Comparison of ENCODE assay signal across 11 cellular contexts in the genomic region with DNA sequence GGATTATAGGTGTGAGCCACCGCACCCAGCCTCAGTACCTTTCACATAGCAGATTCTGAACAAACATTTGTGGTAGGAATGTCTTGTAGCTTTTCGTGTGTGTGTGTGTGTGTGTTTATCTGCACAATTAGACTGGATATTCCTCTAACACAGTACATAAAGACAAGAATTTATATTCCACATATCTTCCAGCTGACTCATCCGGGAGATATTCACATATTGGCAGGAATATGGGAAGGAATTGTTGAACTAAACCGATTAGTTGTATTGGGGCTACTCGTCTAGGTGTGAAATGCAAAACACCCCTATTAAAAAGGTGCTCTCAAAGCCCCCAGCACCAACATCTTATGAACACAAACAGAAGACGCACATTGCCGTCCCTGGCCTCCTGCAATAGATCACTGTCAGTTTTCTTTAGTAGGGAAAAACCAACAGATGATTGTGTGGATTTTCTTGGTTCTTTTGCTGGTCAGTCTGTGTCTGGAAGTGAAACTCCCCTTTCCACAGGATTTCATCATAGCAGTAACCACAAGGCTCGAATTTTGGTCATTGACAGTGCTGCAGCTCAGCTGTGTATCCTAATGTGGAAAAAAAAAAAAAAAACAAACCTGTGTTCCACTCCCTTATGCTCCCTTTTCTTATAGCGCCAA.
A peak's percentile ranks its signal among the peaks of the same experiment; 100 is the strongest.
DNase-seq lines count a peak whose midpoint lies in the region; TF ChIP-seq lines count a peak whose summit lies in the region.
"Had no signal": no experiment of that assay in that cellular context is flagged by ENCODE, and none has a peak within 500 bp of the region (broad histone marks: within the 10 kb centered on the region; RNA-seq: fewer than 3 reads in every experiment).

No MANE protein-coding gene starts in this region.

- H3K4me3 ChIP-seq in PC-9 (no peak overlapping the region), fibroblast of the aortic adventitia (ENCODE audit: low read depth, low read length) (no peak overlapping the region), sigmoid colon (no peak overlapping the region), A673 (ENCODE audit: low read depth, low read length, poor library complexity, severe bottlenecking) (no peak overlapping the region)
- H3K4me3 ChIP-seq: colonic mucosa had no signal

- TF ChIP-seq POLR2A in sigmoid colon (IDR thresholded peaks at IDR 0.05): no peak

- no peaks in the 10 kb centered on the region for H3K27me3 ChIP-seq in PC-9 (ENCODE audit: insufficient read depth, low read depth)
- no peaks in the 10 kb centered on the region for H3K27me3 ChIP-seq in sigmoid colon
- no peaks in the 10 kb centered on the region for H3K27me3 ChIP-seq in A673 (replicated peaks; ENCODE audit: insufficient read depth, low read depth, low read length, poor library complexity)
- H3K27me3 ChIP-seq: colonic mucosa had no signal

- H3K9me2 ChIP-seq in PC-9 (ENCODE audit: insufficient read depth): no peaks in the 10 kb centered on the region

- H3K27ac ChIP-seq in PC-9: 0 out of 2 replicates have a peak overlapping the region, but pooled peaks have one; percentile 34
- peak overlapping the region in 3 of 4 donors; percentile 9 to 50 (median 18) for H3K27ac ChIP-seq in sigmoid colon
- H3K27ac ChIP-seq in A673 (ENCODE audit: low read depth, low read length, poor library complexity, severe bottlenecking): no peak overlapping the region
- H3K27ac ChIP-seq: colonic mucosa had no signal

- 44 to 62% methylated on average over 9 of the region's 9 CpGs for WGBS in sigmoid colon, 2 donors

- no TSS peak for BruUV-seq in PC-9 (replicated peaks; lab: Mats Ljungman, UMichigan)
- BruUV-seq in A673 (replicated peaks; lab: Mats Ljungman, UMichigan): no TSS peak

- CTCF ChIA-PET in PC-9 (lab: Charles Lee) (interaction anchor here (0.5 kb wide), 1 partner anchor 1222 kb away, joined by 4 read pairs; no protein-coding TSS in a partner anchor), A673 (lab: Charles Lee) (no interaction called here)

- H3K9me3 ChIP-seq in PC-9 (ENCODE audit: insufficient read depth, low read depth) (no peaks in the 10 kb centered on the region), sigmoid colon (no peaks in the 10 kb centered on the region), A673 (ENCODE audit: low read depth, low read length, poor library complexity, severe bottlenecking) (no peaks in the 10 kb centered on the region)
- H3K9me3 ChIP-seq: colonic mucosa had no signal

- no peaks in the 10 kb centered on the region for H3K79me2 ChIP-seq in PC-9 (ENCODE audit: low read depth)

- intact Hi-C loops in PC-9 (cut with micrococcal nuclease; ENCODE audit: unreplicated experiment) (no loop called here), sigmoid colon (cut with DNase I) (no loop called here), A673 (cut with micrococcal nuclease; ENCODE audit: unreplicated experiment) (no loop called here)

- no peaks in the 10 kb centered on the region for H4K20me1 ChIP-seq in PC-9 (ENCODE audit: insufficient read depth)

- H3K36me3 ChIP-seq in PC-9 (ENCODE audit: low read depth): no peaks in the 10 kb centered on the region
- no peaks in the 10 kb centered on the region for H3K36me3 ChIP-seq in sigmoid colon
- H3K36me3 ChIP-seq in A673 (ENCODE audit: insufficient read depth, low read length, poor library complexity, severe bottlenecking): no peaks in the 10 kb centered on the region
- H3K36me3 ChIP-seq: colonic mucosa had no signal

- DNase-seq in H4 (ENCODE audit: low spot score): peak; percentile 73
- DNase-seq in PC-9: peak in 1 of 2 experiments; percentile 9
- DNase-seq in fibroblast of the aortic adventitia (ENCODE audit: low read depth): peak; percentile 81
- DNase-seq in sigmoid colon: no peak
- DNase-seq in A673 (ENCODE audit: low spot score): no peak
- DNase-seq in AML-193 (lab: John Stamatoyannopoulos, UW): no peak
- DNase-seq in NCI-H2227 treated with DMSO at 0.1 percent for 48 hours (lab: John Stamatoyannopoulos, UW): no peak
- DNase-seq in T-helper 1 cell: no peak
- DNase-seq: colonic mucosa, NCI-H1105 treated with DMSO at 0.1 percent for 48 hours, right cardiac atrium had no signal

- no peak overlapping the region for H2AFZ ChIP-seq in PC-9

- no peak overlapping the region for H3K4me2 ChIP-seq in PC-9

- POLR2A ChIA-PET in PC-9 (lab: Charles Lee; ENCODE audit: unreplicated experiment) (interaction anchor here (0.6 kb wide), 2 partner anchors 12 to 210 kb away, joined by 3 to 7 read pairs; no protein-coding TSS in a partner anchor), A673 (lab: Charles Lee; ENCODE audit: low non-redundant PET) (interaction anchor here (0.6 kb wide), 1 partner anchor 198 kb away, joined by 6 read pairs; no protein-coding TSS in a partner anchor)

- no peaks in the 10 kb centered on the region for H3F3A ChIP-seq in PC-9 (ENCODE audit: insufficient read depth, low read depth)

- TF ChIP-seq CTCF in PC-9 (conservative IDR thresholded peaks at IDR 0.05): no peak
- TF ChIP-seq CTCF in fibroblast of the aortic adventitia (IDR thresholded peaks at IDR 0.05; ENCODE audit: insufficient read depth, low read length): no peak
- no peak for TF ChIP-seq CTCF in sigmoid colon (IDR thresholded peaks at IDR 0.05)
- TF ChIP-seq CTCF in A673 (conservative IDR thresholded peaks at IDR 0.05; ENCODE audit: low read depth, low read length): no peak

- no peak for TF ChIP-seq EP300 in sigmoid colon (IDR thresholded peaks at IDR 0.05)

- H3K4me1 ChIP-seq in PC-9 (replicated peaks; ENCODE audit: insufficient read depth): peaks cover 13% of the 10 kb centered on the region
- peaks cover 0 to 22% (median 16%) of the 10 kb centered on the region in 4 donors for H3K4me1 ChIP-seq in sigmoid colon
- H3K4me1 ChIP-seq in A673 (ENCODE audit: insufficient read depth, low read length, poor library complexity, severe bottlenecking): no peaks in the 10 kb centered on the region

Comparison
In these comparisons a context has a peak if more than half of its experiments do, and no peak if none do; other contexts are left out.
1. DNase-seq: peak in H4 (single experiment) and fibroblast of the aortic adventitia (single experiment); none in sigmoid colon (single experiment), A673 (single experiment), AML-193 (0 of 2), NCI-H2227 treated with DMSO at 0.1 percent for 48 hours (single experiment) and T-helper 1 cell (0 of 5).